In the genomic region with DNA sequence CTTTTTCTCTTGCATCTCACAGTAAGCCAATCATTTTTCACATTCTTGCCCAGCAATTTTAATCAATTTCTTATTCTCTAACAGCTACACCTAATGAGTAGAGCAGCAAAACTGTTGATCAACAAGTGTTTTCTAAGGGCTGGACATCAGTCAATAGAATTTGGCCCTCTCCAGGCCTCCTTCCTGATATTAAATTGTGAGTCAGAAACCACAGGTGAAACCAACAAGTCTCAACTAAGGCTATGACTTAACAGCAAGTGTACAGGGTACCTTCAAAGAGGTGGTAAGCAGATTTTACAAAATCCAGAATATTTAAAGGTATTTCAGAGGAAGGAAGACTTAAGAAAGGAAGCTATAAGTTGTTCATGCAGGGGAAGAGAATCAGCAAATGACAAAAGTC, we compare ENCODE assay signal across 19 cellular contexts.
"Had no signal": no experiment of that assay in that cellular context is flagged by ENCODE, and none has a peak within 500 bp of the region (broad histone marks: within the 10 kb centered on the region; RNA-seq: fewer than 3 reads in every experiment).

No MANE protein-coding gene starts in this region.

- H3K9me3 Mint-ChIP-seq: activated T-helper 1 cell treated with anti-CD3 and anti-CD28 coated beads, Interleukin-12 subunit alpha, Interleukin-12 subunit beta, Interleukin-2, Interleukin-4 antibody, amounts not matched to agents 30 ng/mL and 10 ng/mL and 1 ng/mL, durations not matched to agents 14 hours and 24 hours and 36 hours had no signal

- H3K9me3 ChIP-seq: colonic mucosa had no signal

- H3K27ac Mint-ChIP-seq: activated B cell treated with CpG ODN at 0.5 μM for 24 hours; activated CD4-positive, alpha-beta memory T cell treated with anti-CD3 and anti-CD28 coated beads for 36 hours; activated naive CD8-positive, alpha-beta T cell treated with anti-CD3 and anti-CD28 coated beads, Interleukin-2, amount 10 ng/mL, durations not matched to agents 7 days and 5 days; activated T-helper 1 cell treated with anti-CD3 and anti-CD28 coated beads, Interleukin-12 subunit alpha, Interleukin-12 subunit beta, Interleukin-2, Interleukin-4 antibody, amounts not matched to agents 30 ng/mL and 10 ng/mL and 1 ng/mL, durations not matched to agents 14 hours and 24 hours and 36 hours; mesothelial cell of epicardium; nephron progenitor cell; progenitor cell of endocrine pancreas; T-helper 2 cell treated with Interferon-gamma antibody and Interleukin-4, amounts not matched to agents 5 μg/mL and 100 μg/mL, for 36 hours had no signal

- H3K4me3 Mint-ChIP-seq: activated B cell treated with CpG ODN at 0.5 μM for 24 hours; activated CD4-positive, alpha-beta memory T cell treated with anti-CD3 and anti-CD28 coated beads for 36 hours; activated naive CD8-positive, alpha-beta T cell treated with anti-CD3 and anti-CD28 coated beads, Interleukin-2, amount 10 ng/mL, durations not matched to agents 7 days and 5 days; activated T-helper 1 cell treated with anti-CD3 and anti-CD28 coated beads, Interleukin-12 subunit alpha, Interleukin-12 subunit beta, Interleukin-2, Interleukin-4 antibody, amounts not matched to agents 30 ng/mL and 10 ng/mL and 1 ng/mL, durations not matched to agents 14 hours and 24 hours and 36 hours; mesothelial cell of epicardium; nephron progenitor cell; T-helper 2 cell treated with Interferon-gamma antibody and Interleukin-4, amounts not matched to agents 5 μg/mL and 100 μg/mL, for 36 hours had no signal

- H3K36me3 Mint-ChIP-seq: activated CD4-positive, alpha-beta memory T cell treated with anti-CD3 and anti-CD28 coated beads for 36 hours; activated naive CD8-positive, alpha-beta T cell treated with anti-CD3 and anti-CD28 coated beads, Interleukin-2, amount 10 ng/mL, durations not matched to agents 7 days and 5 days; mesothelial cell of epicardium had no signal

- H3K27me3 Mint-ChIP-seq: activated CD4-positive, alpha-beta memory T cell treated with anti-CD3 and anti-CD28 coated beads for 36 hours; activated naive CD8-positive, alpha-beta T cell treated with anti-CD3 and anti-CD28 coated beads, Interleukin-2, amount 10 ng/mL, durations not matched to agents 7 days and 5 days; progenitor cell of endocrine pancreas had no signal

- DNase-seq: activated B cell treated with CpG ODN at 0.5 μM for 24 hours; activated CD4-positive, alpha-beta memory T cell treated with anti-CD3 and anti-CD28 coated beads for 36 hours; activated CD4-positive, alpha-beta T cell treated with anti-CD3 and anti-CD28 coated beads for 4 hours; activated naive CD8-positive, alpha-beta T cell treated with anti-CD3 and anti-CD28 coated beads, Interleukin-2, amount 10 ng/mL, durations not matched to agents 7 days and 5 days; activated T-cell treated with anti-CD3 and anti-CD28 coated beads for 4 hours; amygdala; central memory CD4-positive, alpha-beta T cell; colonic mucosa; esophagus squamous epithelium; nephron progenitor cell; right cardiac atrium; stimulated activated naive CD8-positive, alpha-beta T cell treated with anti-CD3 and anti-CD28 coated beads, Interleukin-15, Interleukin-2, amounts not matched to agents 100 U/mL and 50 U/mL, for 24 hours; substantia nigra; tibial artery had no signal

- H3K4me3 ChIP-seq: colonic mucosa, esophagus squamous epithelium, lung, tibial artery had no signal

- ATAC-seq: right cardiac atrium; stimulated activated naive CD8-positive, alpha-beta T cell treated with anti-CD3 and anti-CD28 coated beads, Interleukin-15, Interleukin-2, amounts not matched to agents 100 U/mL and 50 U/mL, for 24 hours had no signal

- H3K27me3 ChIP-seq: colonic mucosa, esophagus squamous epithelium, tibial artery had no signal

- H3K27ac ChIP-seq: colonic mucosa, esophagus squamous epithelium, tibial artery had no signal

- H3K4me1 ChIP-seq: colonic mucosa, esophagus squamous epithelium, tibial artery had no signal

- H3K36me3 ChIP-seq: colonic mucosa, esophagus squamous epithelium, tibial artery had no signal

- H3K4me1 Mint-ChIP-seq: activated B cell treated with CpG ODN at 0.5 μM for 24 hours; activated naive CD8-positive, alpha-beta T cell treated with anti-CD3 and anti-CD28 coated beads, Interleukin-2, amount 10 ng/mL, durations not matched to agents 7 days and 5 days; mesothelial cell of epicardium; nephron progenitor cell had no signal
